1 cellular context compared by ENCODE assay signal in genomic region chr10:13770760-13771493, GRCh38.
TF ChIP-seq lines count a peak whose summit lies in the region.

No MANE protein-coding gene starts in this region.

TF ChIP-seq in HepG2, 621 proteins besides CTCF, POLR2A, EP300 and RAD21 (continued from another document):
- TF ChIP-seq ZNF121 (CRISPR knock-in tag; IDR thresholded peaks at IDR 0.05) (peak; percentile 47; the same call in 1 of the 2 replicates), CREB1 (IDR thresholded peaks at IDR 0.05) (peak; percentile 47; the same call in 1 of the 2 replicates), CREB1 (CRISPR knock-in tag; IDR thresholded peaks at IDR 0.05) (no peak), ZNF629 (CRISPR knock-in tag; conservative IDR thresholded peaks at IDR 0.05) (no peak), ZBTB8A (CRISPR knock-in tag; IDR thresholded peaks at IDR 0.05; ENCODE audit: borderline replicate concordance, low read depth) (no peak), HNRNPH1 (optimal IDR thresholded peaks at IDR 0.05; ENCODE audit: low read depth, low read length) (no peak), ZNF776 (CRISPR knock-in tag; IDR thresholded peaks at IDR 0.05) (no peak), ZNF274 (CRISPR knock-in tag; IDR thresholded peaks at IDR 0.05) (no peak), HMGXB3 (CRISPR knock-in tag; IDR thresholded peaks at IDR 0.05; ENCODE audit: borderline replicate concordance) (no peak)
